Comparison of ENCODE assay signal across 9 cellular contexts in the genomic region with DNA sequence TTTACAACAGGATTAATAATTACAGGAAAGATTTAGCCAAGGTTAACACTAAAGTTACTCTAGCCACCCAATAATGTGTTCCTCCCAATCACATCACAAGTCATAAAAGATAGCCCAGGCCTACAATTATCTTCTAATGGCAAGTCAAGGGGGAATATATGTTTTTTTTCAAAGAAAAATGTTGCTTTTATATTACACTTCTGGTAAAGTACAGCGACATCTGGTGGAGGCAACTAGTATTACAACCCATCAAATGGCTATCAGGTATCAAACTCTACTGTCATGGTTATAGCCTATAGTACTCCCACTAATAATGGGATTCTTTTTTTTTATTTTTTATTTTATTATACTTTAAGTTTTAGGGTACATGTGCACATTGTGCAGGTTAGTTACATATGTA.
DNase-seq lines count a peak whose midpoint lies in the region; ATAC-seq and TF ChIP-seq lines count a peak whose summit lies in the region.
"Had no signal": no experiment of that assay in that cellular context is flagged by ENCODE, and none has a peak within 500 bp of the region (broad histone marks: within the 10 kb centered on the region; RNA-seq: fewer than 3 reads in every experiment).

No MANE protein-coding gene starts in this region.

- no peak overlapping the region for H3K27ac ChIP-seq in CD4-positive, alpha-beta T cell (ENCODE audit: low read depth, low read length)
- H3K27ac ChIP-seq in right lobe of liver = no peak overlapping the region

- peaks cover 3% of the 10 kb centered on the region for H3K9me3 Mint-ChIP-seq in CD4-positive, alpha-beta T cell

- DNase-seq in CD4-positive, alpha-beta T cell = no peak
- DNase-seq in HT1080 (ENCODE audit: low read depth) (peak; percentile 12), astrocyte of the hippocampus (ENCODE audit: low read depth, low spot score) (peak; percentile 15), right lobe of liver (no peak), NCI-H2107 treated with DMSO at 0.1 percent for 48 hours (lab: John Stamatoyannopoulos, UW; ENCODE audit: unreplicated experiment) (no peak)
- no peak for DNase-seq in stimulated activated CD4-positive, alpha-beta T cell treated with anti-CD3 and anti-CD28 coated beads, Interleukin-15, amount 100 ng/mL, for 24 hours
- DNase-seq: activated T-cell treated with anti-CD3 and anti-CD28 coated beads, Interleukin-2, amount 50 U/mL, for 1 hour had no signal

- POLR2A ChIA-PET in CD4-positive, alpha-beta T cell (lab: Charles Lee) = no interaction called here

- CTCF ChIA-PET in CD4-positive, alpha-beta T cell (lab: Charles Lee) = no interaction called here

- H3K4me3 Mint-ChIP-seq in CD4-positive, alpha-beta T cell = no peak overlapping the region

- WGBS in right lobe of liver (ENCODE audit: insufficient coverage, low coverage, low lambda C conversion rate, missing lambda C conversion rate) = 29% methylated on average over 1 of the region's 1 CpG

- ATAC-seq in CD4-positive, alpha-beta T cell (ENCODE audit: poor library complexity) = no peak
- ATAC-seq in right lobe of liver = no peak
- ATAC-seq in HG02884 (IDR thresholded peaks at IDR 0.05; ENCODE audit: unreplicated experiment) = no peak
- no peak for ATAC-seq in HG03520 (IDR thresholded peaks at IDR 0.05; ENCODE audit: unreplicated experiment)

- no peaks in the 10 kb centered on the region for H3K27me3 Mint-ChIP-seq in CD4-positive, alpha-beta T cell

- peaks cover 0 to 4% (median 0%) of the 10 kb centered on the region in 4 donors for H3K36me3 ChIP-seq in right lobe of liver

- H3K27ac Mint-ChIP-seq in CD4-positive, alpha-beta T cell = no peak overlapping the region

- intact Hi-C loops in CD4-positive, alpha-beta T cell (cut with DNase I, micrococcal nuclease) = loop anchor here (10.0 kb wide), 1 partner anchor 172 kb away; no protein-coding TSS in a partner anchor
- intact Hi-C loops in right lobe of liver (cut with DNase I) = no loop called here

- H3K27me3 ChIP-seq in CD4-positive, alpha-beta T cell (ENCODE audit: control insufficient read depth, insufficient read depth, low read length) = no peaks in the 10 kb centered on the region
- no peaks in the 10 kb centered on the region for H3K27me3 ChIP-seq in right lobe of liver

- no peaks in the 10 kb centered on the region for H3K4me1 Mint-ChIP-seq in CD4-positive, alpha-beta T cell (ENCODE audit: low read depth)

- no peaks in the 10 kb centered on the region for H3K4me1 ChIP-seq in right lobe of liver

- peaks cover 14% of the 10 kb centered on the region for H3K9me3 ChIP-seq in CD4-positive, alpha-beta T cell (ENCODE audit: control insufficient read depth, low read length)
- H3K9me3 ChIP-seq in right lobe of liver = peaks cover 0 to 5% (median 0%) of the 10 kb centered on the region in 4 donors

- H3K36me3 Mint-ChIP-seq in CD4-positive, alpha-beta T cell (ENCODE audit: low read depth) = peaks cover 49% of the 10 kb centered on the region

- peak; percentile 60 for TF ChIP-seq CTCF in CD4-positive, alpha-beta T cell (IDR thresholded peaks at IDR 0.05)
- TF ChIP-seq CTCF in right lobe of liver (IDR thresholded peaks at IDR 0.05) = peak in 3 of 4 donors; percentile 38 to 45 (median 39)

- TF ChIP-seq POLR2A in right lobe of liver (IDR thresholded peaks at IDR 0.05) = no peak

- H3K4me3 ChIP-seq in right lobe of liver = no peak overlapping the region

Comparison
In these comparisons a context has a peak if more than half of its experiments do, and no peak if none do; other contexts are left out.
1. DNase-seq: peak in HT1080 (single experiment) and astrocyte of the hippocampus (single experiment); none in CD4-positive, alpha-beta T cell (0 of 10), right lobe of liver (0 of 3), NCI-H2107 treated with DMSO at 0.1 percent for 48 hours (single experiment) and stimulated activated CD4-positive, alpha-beta T cell treated with anti-CD3 and anti-CD28 coated beads, Interleukin-15, amount 100 ng/mL, for 24 hours (single experiment).
2. intact Hi-C loops: an anchor here in CD4-positive, alpha-beta T cell (10.0 kb wide); none called in right lobe of liver.